In genomic region chr1:3670823-3671251, GRCh38 we compare ENCODE assay signal across 1 cellular context.
TF ChIP-seq lines count a peak whose summit lies in the region.

No MANE protein-coding gene starts in this region.

TF ChIP-seq in H1, 55 proteins besides CTCF, POLR2A, EP300 and RAD21:
- TF ChIP-seq MAFK (IDR thresholded peaks at IDR 0.05; ENCODE audit: low read depth, low read length) (no peak), HDAC2 (IDR thresholded peaks at IDR 0.05; ENCODE audit: borderline replicate concordance in 1 of 2, low read depth in 2 of 2, low read length in 2 of 2) (no peak), CTBP2 (IDR thresholded peaks at IDR 0.05; ENCODE audit: borderline replicate concordance, insufficient read depth, insufficient read length, low read length) (no peak), BRCA1 (IDR thresholded peaks at IDR 0.05; ENCODE audit: low read depth, low read length) (no peak), SRF (IDR thresholded peaks at IDR 0.05; ENCODE audit: low read depth, low read length) (no peak), YY1 (IDR thresholded peaks at IDR 0.05; ENCODE audit: low read depth, low read length) (no peak), POU5F1 (IDR thresholded peaks at IDR 0.05; ENCODE audit: low read depth, low read length) (no peak), RNF2 (IDR thresholded peaks at IDR 0.05; ENCODE audit: borderline replicate concordance, low read depth, low read length, missing control alignments, poor library complexity, severe bottlenecking) (no peak), NANOG (IDR thresholded peaks at IDR 0.05; ENCODE audit: insufficient read depth, low read depth, low read length, poor library complexity, severe bottlenecking) (no peak), GABPA (IDR thresholded peaks at IDR 0.05; ENCODE audit: borderline replicate concordance, insufficient read depth, low read length) (no peak), SIX5 (IDR thresholded peaks at IDR 0.05; ENCODE audit: low read depth, low read length) (no peak), ATF3 (IDR thresholded peaks at IDR 0.05; ENCODE audit: insufficient read depth, low read depth, low read length) (no peak), SIN3A (conservative IDR thresholded peaks at IDR 0.05 in 1 of 2, IDR thresholded peaks at IDR 0.05 in 1 of 2; ENCODE audit: low read depth in 1 of 2, low read length in 2 of 2) (no peak), HDAC6 (IDR thresholded peaks at IDR 0.05; ENCODE audit: low read depth, low read length) (no peak), MAX (IDR thresholded peaks at IDR 0.05) (no peak), TBP (IDR thresholded peaks at IDR 0.05; ENCODE audit: low read depth, low read length) (no peak), CREB1 (IDR thresholded peaks at IDR 0.05) (no peak)
